ENCODE assay signal across 8 cellular contexts in genomic region chr11:67649634-67650540, GRCh38. TPM values are rescaled to one million over a fixed set of nuclear protein-coding genes. Genes with fewer than 3 reads are reported as not detected.
DNase-seq lines count a peak whose midpoint lies in the region; ATAC-seq, FAIRE-seq and TF ChIP-seq lines count a peak whose summit lies in the region.

No MANE protein-coding gene starts in this region.

- DNase-seq in CD4-positive, CD25-positive, alpha-beta regulatory T cell, result peak in 1 of 3 donors; percentile 24
- DNase-seq in HTR-8/SVneo (ENCODE audit: insufficient read length, low spot score), result no peak
- DNase-seq in body of pancreas, result peak in 2 of 4 donors; percentile 40 to 49
- no peak for DNase-seq in natural killer cell treated with Interleukin-12 subunit alpha and Interleukin-12 subunit beta and Interleukin-15 and Interleukin-18, amount 100 ng/mL, for 72 hours (ENCODE audit: low spot score)
- no peak for DNase-seq in GM03348 (ENCODE audit: low spot score)
- no peak for DNase-seq in GF-D8 (lab: John Stamatoyannopoulos, UW)

- no peaks in the 10 kb centered on the region for H3K36me3 Mint-ChIP-seq in CD4-positive, CD25-positive, alpha-beta regulatory T cell
- no peaks in the 10 kb centered on the region for H3K36me3 Mint-ChIP-seq in natural killer cell treated with Interleukin-12 subunit alpha and Interleukin-12 subunit beta and Interleukin-15 and Interleukin-18, amount 100 ng/mL, for 72 hours

- no peaks in the 10 kb centered on the region for H3K9me3 Mint-ChIP-seq in CD4-positive, CD25-positive, alpha-beta regulatory T cell
- no peaks in the 10 kb centered on the region for H3K9me3 Mint-ChIP-seq in natural killer cell treated with Interleukin-12 subunit alpha and Interleukin-12 subunit beta and Interleukin-15 and Interleukin-18, amount 100 ng/mL, for 72 hours

- H3K27me3 Mint-ChIP-seq in CD4-positive, CD25-positive, alpha-beta regulatory T cell, result no peaks in the 10 kb centered on the region
- peaks cover 0 to 3% of the 10 kb centered on the region in 2 donors for H3K27me3 Mint-ChIP-seq in natural killer cell treated with Interleukin-12 subunit alpha and Interleukin-12 subunit beta and Interleukin-15 and Interleukin-18, amount 100 ng/mL, for 72 hours

- intact Hi-C loops in body of pancreas (cut with DNase I), result no loop called here

- no peaks in the 10 kb centered on the region for H3K9me3 ChIP-seq in CD4-positive, CD25-positive, alpha-beta regulatory T cell (ENCODE audit: control insufficient read depth in 2 of 2, low read length in 2 of 2)
- no peaks in the 10 kb centered on the region for H3K9me3 ChIP-seq in body of pancreas

- ATAC-seq in CD4-positive, CD25-positive, alpha-beta regulatory T cell (ENCODE audit: low read depth in 2 of 2), result no peak
- ATAC-seq in body of pancreas (peak; percentile 16), GM18858 (IDR thresholded peaks at IDR 0.05; ENCODE audit: unreplicated experiment) (no peak), GM19455 (IDR thresholded peaks at IDR 0.05; ENCODE audit: unreplicated experiment) (no peak)
- ATAC-seq in natural killer cell treated with Interleukin-12 subunit alpha and Interleukin-12 subunit beta and Interleukin-15 and Interleukin-18, amount 100 ng/mL, for 72 hours, result no peak

- H3K27ac Mint-ChIP-seq in CD4-positive, CD25-positive, alpha-beta regulatory T cell, result peak overlapping the region in 2 of 3 donors; percentile 93 to 96
- H3K27ac Mint-ChIP-seq in natural killer cell treated with Interleukin-12 subunit alpha and Interleukin-12 subunit beta and Interleukin-15 and Interleukin-18, amount 100 ng/mL, for 72 hours, result peak overlapping the region; percentile 81 to 86

- no peaks in the 10 kb centered on the region for H3K36me3 ChIP-seq in CD4-positive, CD25-positive, alpha-beta regulatory T cell (ENCODE audit: control insufficient read depth, insufficient read depth, low read length)
- H3K36me3 ChIP-seq in body of pancreas (replicated peaks in 1 of 2; ENCODE audit: insufficient read depth in 1 of 2, low read depth in 2 of 2), result no peaks in the 10 kb centered on the region

- peaks cover 9 to 36% (median 24%) of the 10 kb centered on the region in 4 donors for H3K4me1 Mint-ChIP-seq in CD4-positive, CD25-positive, alpha-beta regulatory T cell
- H3K4me1 Mint-ChIP-seq in natural killer cell treated with Interleukin-12 subunit alpha and Interleukin-12 subunit beta and Interleukin-15 and Interleukin-18, amount 100 ng/mL, for 72 hours (ENCODE audit: low read depth in 2 of 2), result peaks cover 22 to 26% of the 10 kb centered on the region in 2 donors

- peak in 1 of 7 experiments; percentile 25 for TF ChIP-seq CTCF in body of pancreas (IDR thresholded peaks at IDR 0.05)

- 63 to 83% methylated on average over 18 to 22 of the region's 22 CpGs for WGBS in body of pancreas, 2 donors

- H3K27me3 ChIP-seq in CD4-positive, CD25-positive, alpha-beta regulatory T cell (ENCODE audit: control insufficient read depth, insufficient read depth, low read length), result no peaks in the 10 kb centered on the region
- H3K27me3 ChIP-seq in body of pancreas, result no peaks in the 10 kb centered on the region

- peak; percentile 11 to 80 (median 60) for TF ChIP-seq POLR2A in body of pancreas (IDR thresholded peaks at IDR 0.05)

- FAIRE-seq in HTR-8/SVneo (lab: Jason Lieb, UNC), result peak; percentile 100

- H3K4me3 ChIP-seq in CD4-positive, CD25-positive, alpha-beta regulatory T cell (ENCODE audit: low read depth, low read length), result no peak overlapping the region
- peak overlapping the region; percentile 14 to 48 for H3K4me3 ChIP-seq in body of pancreas

- peaks cover 36% of the 10 kb centered on the region for H3K4me1 ChIP-seq in CD4-positive, CD25-positive, alpha-beta regulatory T cell (ENCODE audit: control insufficient read depth, insufficient read depth, low read length, poor library complexity, severe bottlenecking)
- H3K4me1 ChIP-seq in body of pancreas, result peaks cover 67% of the 10 kb centered on the region

- peak overlapping the region; percentile 79 for H3K27ac ChIP-seq in CD4-positive, CD25-positive, alpha-beta regulatory T cell (ENCODE audit: insufficient read depth, low read length, poor library complexity, severe bottlenecking)
- H3K27ac ChIP-seq in body of pancreas, result peak overlapping the region; percentile 83 to 94 (median 86)

- peak overlapping the region; percentile 91 to 98 (median 93) for H3K4me3 Mint-ChIP-seq in CD4-positive, CD25-positive, alpha-beta regulatory T cell
- peak overlapping the region; percentile 98 for H3K4me3 Mint-ChIP-seq in natural killer cell treated with Interleukin-12 subunit alpha and Interleukin-12 subunit beta and Interleukin-15 and Interleukin-18, amount 100 ng/mL, for 72 hours

RNA-seq across cellular contexts. Expression of gene ACY3, which starts 0.6 kb away (rescaled TPM):
- total RNA-seq in CD4-positive, CD25-positive, alpha-beta regulatory T cell, result 0.57 TPM
- polyA plus RNA-seq in CD4-positive, CD25-positive, alpha-beta regulatory T cell, result 1 to 10 TPM in 1 of 4 donors, under 1 TPM in 2, not detected in 1; 0.37 to 1.1 (median 0.59) TPM
- 10 to 100 TPM in 1 of 2 donors, 1 to 10 TPM in 1; 7.0 to 16.2 TPM for total RNA-seq in body of pancreas
- not detected for total RNA-seq in natural killer cell treated with Interleukin-12 subunit alpha and Interleukin-12 subunit beta and Interleukin-15 and Interleukin-18, amount 100 ng/mL, for 72 hours

RNA-seq across cellular contexts. Expression of gene TBX10, which starts 10.3 kb away (rescaled TPM):
- total RNA-seq in CD4-positive, CD25-positive, alpha-beta regulatory T cell, result not detected
- polyA plus RNA-seq in CD4-positive, CD25-positive, alpha-beta regulatory T cell, result not detected
- total RNA-seq in body of pancreas, result not detected
- total RNA-seq in natural killer cell treated with Interleukin-12 subunit alpha and Interleukin-12 subunit beta and Interleukin-15 and Interleukin-18, amount 100 ng/mL, for 72 hours, result not detected

RNA-seq across cellular contexts. Expression of gene NUDT8, which starts 20.1 kb away (rescaled TPM):
- 1.9 TPM for total RNA-seq in CD4-positive, CD25-positive, alpha-beta regulatory T cell
- 1 to 10 TPM; 1.2 to 3.7 (median 2.6) TPM for polyA plus RNA-seq in CD4-positive, CD25-positive, alpha-beta regulatory T cell
- total RNA-seq in body of pancreas, result 10 to 100 TPM; 11.5 to 21.8 TPM
- 10 to 100 TPM in 1 of 2 donors, 1 to 10 TPM in 1; 9.9 to 11.5 TPM for total RNA-seq in natural killer cell treated with Interleukin-12 subunit alpha and Interleukin-12 subunit beta and Interleukin-15 and Interleukin-18, amount 100 ng/mL, for 72 hours

RNA-seq across cellular contexts. Expression of gene ALDH3B2, which starts 24.5 kb away (rescaled TPM):
- not detected for total RNA-seq in CD4-positive, CD25-positive, alpha-beta regulatory T cell
- polyA plus RNA-seq in CD4-positive, CD25-positive, alpha-beta regulatory T cell, result not detected
- not detected for total RNA-seq in body of pancreas
- not detected for total RNA-seq in natural killer cell treated with Interleukin-12 subunit alpha and Interleukin-12 subunit beta and Interleukin-15 and Interleukin-18, amount 100 ng/mL, for 72 hours

RNA-seq across cellular contexts. Expression of gene NDUFV1, which starts 43.2 kb away (rescaled TPM):
- 204 TPM for total RNA-seq in CD4-positive, CD25-positive, alpha-beta regulatory T cell
- polyA plus RNA-seq in CD4-positive, CD25-positive, alpha-beta regulatory T cell, result 100 to 1,000 TPM; 101 to 128 (median 113) TPM
- total RNA-seq in body of pancreas, result 100 to 1,000 TPM; 209 to 264 TPM
- 100 to 1,000 TPM; 246 to 381 TPM for total RNA-seq in natural killer cell treated with Interleukin-12 subunit alpha and Interleukin-12 subunit beta and Interleukin-15 and Interleukin-18, amount 100 ng/mL, for 72 hours
